1 cellular context compared by ENCODE assay signal in the genomic region with DNA sequence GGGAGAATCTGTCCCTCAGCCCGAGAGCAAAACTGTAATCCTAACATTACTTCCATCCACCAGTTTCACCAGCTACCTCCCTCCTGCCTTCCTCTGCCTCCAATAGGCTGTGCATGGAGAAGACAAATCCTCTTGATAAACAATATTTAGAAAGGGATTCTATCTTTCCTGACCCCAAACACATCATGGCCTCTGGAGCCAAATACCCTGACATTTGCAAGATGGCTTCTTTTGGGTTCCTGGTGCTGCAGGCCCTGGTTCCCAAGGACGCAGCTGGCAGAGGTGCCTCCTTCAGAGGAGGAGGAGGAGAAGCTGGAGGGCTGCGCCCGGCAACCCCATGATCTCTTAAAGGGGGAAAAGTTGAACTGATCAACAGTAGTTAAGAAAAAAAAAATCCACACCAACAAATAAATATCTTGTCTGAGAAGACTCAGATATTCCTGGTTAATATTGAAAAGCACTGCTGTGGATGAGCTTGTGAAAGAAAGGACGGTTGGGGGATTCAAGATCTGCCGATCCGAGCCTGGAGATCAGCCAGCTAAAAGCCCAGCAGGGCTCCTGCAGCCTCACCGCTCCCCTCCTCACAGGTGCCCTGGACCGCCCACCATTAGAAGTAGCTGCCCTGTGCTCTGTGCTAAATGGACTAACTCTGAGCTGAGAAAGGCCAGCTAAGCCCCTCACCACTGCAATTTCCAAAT.
TF ChIP-seq lines count a peak whose summit lies in the region.

No MANE protein-coding gene starts in this region.

TF ChIP-seq in GM23338, 12 proteins besides CTCF, POLR2A, EP300 and RAD21 (continued from another document):
- TF ChIP-seq, protein P1, sequence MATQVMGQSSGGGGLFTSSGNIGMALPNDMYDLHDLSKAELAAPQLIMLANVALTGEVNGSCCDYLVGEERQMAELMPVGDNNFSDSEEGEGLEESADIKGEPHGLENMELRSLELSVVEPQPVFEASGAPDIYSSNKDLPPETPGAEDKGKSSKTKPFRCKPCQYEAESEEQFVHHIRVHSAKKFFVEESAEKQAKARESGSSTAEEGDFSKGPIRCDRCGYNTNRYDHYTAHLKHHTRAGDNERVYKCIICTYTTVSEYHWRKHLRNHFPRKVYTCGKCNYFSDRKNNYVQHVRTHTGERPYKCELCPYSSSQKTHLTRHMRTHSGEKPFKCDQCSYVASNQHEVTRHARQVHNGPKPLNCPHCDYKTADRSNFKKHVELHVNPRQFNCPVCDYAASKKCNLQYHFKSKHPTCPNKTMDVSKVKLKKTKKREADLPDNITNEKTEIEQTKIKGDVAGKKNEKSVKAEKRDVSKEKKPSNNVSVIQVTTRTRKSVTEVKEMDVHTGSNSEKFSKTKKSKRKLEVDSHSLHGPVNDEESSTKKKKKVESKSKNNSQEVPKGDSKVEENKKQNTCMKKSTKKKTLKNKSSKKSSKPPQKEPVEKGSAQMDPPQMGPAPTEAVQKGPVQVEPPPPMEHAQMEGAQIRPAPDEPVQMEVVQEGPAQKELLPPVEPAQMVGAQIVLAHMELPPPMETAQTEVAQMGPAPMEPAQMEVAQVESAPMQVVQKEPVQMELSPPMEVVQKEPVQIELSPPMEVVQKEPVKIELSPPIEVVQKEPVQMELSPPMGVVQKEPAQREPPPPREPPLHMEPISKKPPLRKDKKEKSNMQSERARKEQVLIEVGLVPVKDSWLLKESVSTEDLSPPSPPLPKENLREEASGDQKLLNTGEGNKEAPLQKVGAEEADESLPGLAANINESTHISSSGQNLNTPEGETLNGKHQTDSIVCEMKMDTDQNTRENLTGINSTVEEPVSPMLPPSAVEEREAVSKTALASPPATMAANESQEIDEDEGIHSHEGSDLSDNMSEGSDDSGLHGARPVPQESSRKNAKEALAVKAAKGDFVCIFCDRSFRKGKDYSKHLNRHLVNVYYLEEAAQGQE (IDR thresholded peaks at IDR 0.05; ENCODE audit: unreplicated experiment) = no peak
- TF ChIP-seq ETS1 (IDR thresholded peaks at IDR 0.05) (no peak), CREB1 (CRISPR knock-in tag; IDR thresholded peaks at IDR 0.05; ENCODE audit: low read depth) (no peak), NANOG (IDR thresholded peaks at IDR 0.05; ENCODE audit: borderline replicate concordance) (no peak), JUNB (IDR thresholded peaks at IDR 0.05; ENCODE audit: unreplicated experiment) (no peak)
